Comparison of ENCODE assay signal across 1 cellular context in genomic region chr3:151047636-151048035, GRCh38.
TF ChIP-seq lines count a peak whose summit lies in the region.

No MANE protein-coding gene starts in this region.

TF ChIP-seq in GM23338, 12 proteins besides CTCF, POLR2A, EP300 and RAD21 (continued from another document):
- TF ChIP-seq ZNF114 (CRISPR knock-in tag; IDR thresholded peaks at IDR 0.05), result no peak
- no peak for TF ChIP-seq EZH2phosphoT487 (IDR thresholded peaks at IDR 0.05; ENCODE audit: unreplicated experiment)
- TF ChIP-seq ZNF462 (CRISPR knock-in tag; IDR thresholded peaks at IDR 0.05), result no peak
- no peak for TF ChIP-seq CREB1 (CRISPR knock-in tag; IDR thresholded peaks at IDR 0.05; ENCODE audit: low read depth)
- no peak for TF ChIP-seq ETS1 (IDR thresholded peaks at IDR 0.05)
- TF ChIP-seq EZH2 (IDR thresholded peaks at IDR 0.05; ENCODE audit: low read depth, unreplicated experiment), result no peak
- no peak for TF ChIP-seq NANOG (IDR thresholded peaks at IDR 0.05; ENCODE audit: borderline replicate concordance)
- no peak for TF ChIP-seq STAT1 (IDR thresholded peaks at IDR 0.05; ENCODE audit: unreplicated experiment)
- no peak for TF ChIP-seq POLR2AphosphoS5 (IDR thresholded peaks at IDR 0.05; ENCODE audit: low read depth)
- TF ChIP-seq, protein P1, sequence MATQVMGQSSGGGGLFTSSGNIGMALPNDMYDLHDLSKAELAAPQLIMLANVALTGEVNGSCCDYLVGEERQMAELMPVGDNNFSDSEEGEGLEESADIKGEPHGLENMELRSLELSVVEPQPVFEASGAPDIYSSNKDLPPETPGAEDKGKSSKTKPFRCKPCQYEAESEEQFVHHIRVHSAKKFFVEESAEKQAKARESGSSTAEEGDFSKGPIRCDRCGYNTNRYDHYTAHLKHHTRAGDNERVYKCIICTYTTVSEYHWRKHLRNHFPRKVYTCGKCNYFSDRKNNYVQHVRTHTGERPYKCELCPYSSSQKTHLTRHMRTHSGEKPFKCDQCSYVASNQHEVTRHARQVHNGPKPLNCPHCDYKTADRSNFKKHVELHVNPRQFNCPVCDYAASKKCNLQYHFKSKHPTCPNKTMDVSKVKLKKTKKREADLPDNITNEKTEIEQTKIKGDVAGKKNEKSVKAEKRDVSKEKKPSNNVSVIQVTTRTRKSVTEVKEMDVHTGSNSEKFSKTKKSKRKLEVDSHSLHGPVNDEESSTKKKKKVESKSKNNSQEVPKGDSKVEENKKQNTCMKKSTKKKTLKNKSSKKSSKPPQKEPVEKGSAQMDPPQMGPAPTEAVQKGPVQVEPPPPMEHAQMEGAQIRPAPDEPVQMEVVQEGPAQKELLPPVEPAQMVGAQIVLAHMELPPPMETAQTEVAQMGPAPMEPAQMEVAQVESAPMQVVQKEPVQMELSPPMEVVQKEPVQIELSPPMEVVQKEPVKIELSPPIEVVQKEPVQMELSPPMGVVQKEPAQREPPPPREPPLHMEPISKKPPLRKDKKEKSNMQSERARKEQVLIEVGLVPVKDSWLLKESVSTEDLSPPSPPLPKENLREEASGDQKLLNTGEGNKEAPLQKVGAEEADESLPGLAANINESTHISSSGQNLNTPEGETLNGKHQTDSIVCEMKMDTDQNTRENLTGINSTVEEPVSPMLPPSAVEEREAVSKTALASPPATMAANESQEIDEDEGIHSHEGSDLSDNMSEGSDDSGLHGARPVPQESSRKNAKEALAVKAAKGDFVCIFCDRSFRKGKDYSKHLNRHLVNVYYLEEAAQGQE (IDR thresholded peaks at IDR 0.05; ENCODE audit: unreplicated experiment), result no peak
